Comparison of ENCODE assay signal across 25 cellular contexts in genomic region chr17:19440421-19440820, GRCh38. TPM values are rescaled to one million over a fixed set of nuclear protein-coding genes. Genes with fewer than 3 reads are reported as not detected.
DNase-seq lines count a peak whose midpoint lies in the region; ATAC-seq, FAIRE-seq and TF ChIP-seq lines count a peak whose summit lies in the region.
"Had no signal": no experiment of that assay in that cellular context is flagged by ENCODE, and none has a peak within 500 bp of the region (broad histone marks: within the 10 kb centered on the region; RNA-seq: fewer than 3 reads in every experiment).

No MANE protein-coding gene starts in this region.

- intact Hi-C loops in activated CD4-positive, alpha-beta T cell treated with anti-CD3 and anti-CD28 coated beads, Interleukin-2, amount 10 ng/mL, durations not matched to agents 24 days and 14 days (cut with micrococcal nuclease) = no loop called here
- intact Hi-C loops in HepG2 (cut with micrococcal nuclease; ENCODE audit: unreplicated experiment) (no loop called here), right lobe of liver (cut with DNase I) (no loop called here)

- H3K4me2 ChIP-seq in HepG2 (ENCODE audit: low read depth, low read length) = no peak overlapping the region

- WGBS in HepG2 (ENCODE audit: low lambda C conversion rate) = 7% methylated on average over 1 of the region's 1 CpG
- 83% methylated on average over 1 of the region's 1 CpG for WGBS in right lobe of liver (ENCODE audit: insufficient coverage, low coverage, low lambda C conversion rate, missing lambda C conversion rate)

- H3K27me3 ChIP-seq in HepG2 (ENCODE audit: control insufficient read depth in 1 of 2, insufficient read depth in 2 of 2, low read length in 2 of 2) (no peaks in the 10 kb centered on the region; a peak in 1 of 5 replicates), right lobe of liver (no peaks in the 10 kb centered on the region)

- TF ChIP-seq CTCF in HepG2 (CRISPR knock-in tag; IDR thresholded peaks at IDR 0.05) = no peak
- TF ChIP-seq CTCF in right lobe of liver (IDR thresholded peaks at IDR 0.05) = no peak

- H3K27me3 Mint-ChIP-seq in activated CD4-positive, alpha-beta T cell treated with anti-CD3 and anti-CD28 coated beads, Interleukin-2, amount 10 ng/mL, durations not matched to agents 24 days and 14 days = peaks cover 36% of the 10 kb centered on the region

- H3K4me3 ChIP-seq in HepG2 (replicated peaks in 1 of 3; ENCODE audit: insufficient read depth in 1 of 3, low read depth in 2 of 3, low read length in 3 of 3) (no peak overlapping the region), right lobe of liver (no peak overlapping the region)
- H3K4me3 ChIP-seq: GM23248 had no signal

- no peak for TF ChIP-seq RAD21 in HepG2 (CRISPR knock-in tag; IDR thresholded peaks at IDR 0.05)

- no peaks in the 10 kb centered on the region for H4K20me1 ChIP-seq in HepG2 (ENCODE audit: insufficient read depth, low read length)

- H3K9me3 ChIP-seq in HepG2 (ENCODE audit: low read length) (peaks cover 20% of the 10 kb centered on the region), right lobe of liver (no peaks in the 10 kb centered on the region)

- TF ChIP-seq EP300 in HepG2 (IDR thresholded peaks at IDR 0.05; ENCODE audit: low read depth in 2 of 2, low read length in 2 of 2) = no peak
- no peak for TF ChIP-seq EP300 in HepG2 (CRISPR knock-in tag; IDR thresholded peaks at IDR 0.05; ENCODE audit: borderline replicate concordance)

- H3K9me3 Mint-ChIP-seq in activated CD4-positive, alpha-beta T cell treated with anti-CD3 and anti-CD28 coated beads, Interleukin-2, amount 10 ng/mL, durations not matched to agents 24 days and 14 days = peaks cover 13% of the 10 kb centered on the region
- H3K9me3 Mint-ChIP-seq in stimulated activated effector memory CD8-positive, alpha-beta T cell treated with anti-CD3 and anti-CD28 coated beads, Interleukin-12 subunit alpha, Interleukin-12 subunit beta, amount 100 ng/mL, for 72 hours = peaks cover 3% of the 10 kb centered on the region

- no peaks in the 10 kb centered on the region for H3K79me2 ChIP-seq in HepG2 (ENCODE audit: insufficient read depth, low read length)

- CTCF ChIA-PET in HepG2 (lab: Yijun Ruan, JAX; ENCODE audit: low intra/inter-chr PET ratio, low total read pairs) = no interaction called here

- no peak for ATAC-seq in HepG2
- ATAC-seq in right lobe of liver = no peak
- ATAC-seq in stimulated activated effector memory CD8-positive, alpha-beta T cell treated with anti-CD3 and anti-CD28 coated beads, Interleukin-12 subunit alpha, Interleukin-12 subunit beta, amount 100 ng/mL, for 72 hours = peak; percentile 26
- ATAC-seq: Panc1 had no signal

- peaks cover 2% of the 10 kb centered on the region for H3K4me1 Mint-ChIP-seq in activated CD4-positive, alpha-beta T cell treated with anti-CD3 and anti-CD28 coated beads, Interleukin-2, amount 10 ng/mL, durations not matched to agents 24 days and 14 days
- H3K4me1 Mint-ChIP-seq in stimulated activated effector memory CD8-positive, alpha-beta T cell treated with anti-CD3 and anti-CD28 coated beads, Interleukin-12 subunit alpha, Interleukin-12 subunit beta, amount 100 ng/mL, for 72 hours = peaks cover 6% of the 10 kb centered on the region

- peaks cover 2% of the 10 kb centered on the region for H3K36me3 Mint-ChIP-seq in activated CD4-positive, alpha-beta T cell treated with anti-CD3 and anti-CD28 coated beads, Interleukin-2, amount 10 ng/mL, durations not matched to agents 24 days and 14 days (ENCODE audit: low read depth)
- H3K36me3 Mint-ChIP-seq in stimulated activated effector memory CD8-positive, alpha-beta T cell treated with anti-CD3 and anti-CD28 coated beads, Interleukin-12 subunit alpha, Interleukin-12 subunit beta, amount 100 ng/mL, for 72 hours = no peaks in the 10 kb centered on the region

- TF ChIP-seq POLR2A in HepG2 (IDR thresholded peaks at IDR 0.05; ENCODE audit: insufficient read depth in 1 of 2, low read depth in 2 of 2, low read length in 2 of 2) (no peak), right lobe of liver (IDR thresholded peaks at IDR 0.05) (no peak), GM12892 (IDR thresholded peaks at IDR 0.05; ENCODE audit: low read depth, low read length) (no peak)

- H3K36me3 ChIP-seq in HepG2 (replicated peaks in 1 of 2; ENCODE audit: control insufficient read depth in 1 of 2, insufficient read depth in 2 of 2, low read length in 2 of 2) = no peaks in the 10 kb centered on the region
- no peaks in the 10 kb centered on the region for H3K36me3 ChIP-seq in right lobe of liver

- H3K27ac Mint-ChIP-seq in activated CD4-positive, alpha-beta T cell treated with anti-CD3 and anti-CD28 coated beads, Interleukin-2, amount 10 ng/mL, durations not matched to agents 24 days and 14 days = no peak overlapping the region
- H3K27ac Mint-ChIP-seq in stimulated activated effector memory CD8-positive, alpha-beta T cell treated with anti-CD3 and anti-CD28 coated beads, Interleukin-12 subunit alpha, Interleukin-12 subunit beta, amount 100 ng/mL, for 72 hours = no peak overlapping the region

- no peak overlapping the region for H2AFZ ChIP-seq in HepG2 (ENCODE audit: low read length)
- H2AFZ ChIP-seq: GM23248 had no signal

- H3K4me1 ChIP-seq in HepG2 (ENCODE audit: insufficient read depth, low read length) (peaks cover 7% of the 10 kb centered on the region; the same call in 1 of the 2 replicates), right lobe of liver (no peaks in the 10 kb centered on the region)

- FAIRE-seq in HepG2 (lab: Jason Lieb, UNC) (no peak), GM12892 (lab: Jason Lieb, UNC) (peak; percentile 77)
- FAIRE-seq: GM18507 had no signal

- no TSS peak for BruUV-seq in HepG2 (replicated peaks; lab: Mats Ljungman, UMichigan)

- POLR2A ChIA-PET in HepG2 (lab: Yijun Ruan, JAX) = no interaction called here

- H3K9ac ChIP-seq in HepG2 (ENCODE audit: insufficient read depth, low read depth, low read length) = no peak overlapping the region
- H3K9ac ChIP-seq: GM23248 had no signal

- no peak overlapping the region for H3K4me3 Mint-ChIP-seq in activated CD4-positive, alpha-beta T cell treated with anti-CD3 and anti-CD28 coated beads, Interleukin-2, amount 10 ng/mL, durations not matched to agents 24 days and 14 days
- no peak overlapping the region for H3K4me3 Mint-ChIP-seq in stimulated activated effector memory CD8-positive, alpha-beta T cell treated with anti-CD3 and anti-CD28 coated beads, Interleukin-12 subunit alpha, Interleukin-12 subunit beta, amount 100 ng/mL, for 72 hours

- peak; percentile 11 to 16 for DNase-seq in activated CD4-positive, alpha-beta T cell treated with anti-CD3 and anti-CD28 coated beads, Interleukin-2, amount 50 U/mL, for 48 hours
- no peak for DNase-seq in activated CD4-positive, alpha-beta T cell treated with anti-CD3 and anti-CD28 coated beads, Interleukin-2, amount 10 ng/mL, durations not matched to agents 24 days and 14 days
- DNase-seq in HepG2 (ENCODE audit: low spot score) (no peak), right lobe of liver (no peak), GM12892 (ENCODE audit: insufficient read length) (no peak), T-helper 9 cell (no peak)
- no peak for DNase-seq in stimulated activated effector memory CD8-positive, alpha-beta T cell treated with anti-CD3 and anti-CD28 coated beads, Interleukin-12 subunit alpha, Interleukin-12 subunit beta, amount 100 ng/mL, for 72 hours (ENCODE audit: low spot score in 2 of 2)
- DNase-seq: Calu3, DMS79 treated with DMSO at 0.1 percent for 48 hours, GF-D8, GM23248, H7, NCI-H1092, NCI-H1417 treated with DMSO at 0.1 percent for 48 hours, NCI-H1694 treated with DMSO at 0.1 percent for 48 hours, NCI-H2081, NCI-H2227 treated with DMSO at 0.1 percent for 48 hours, NCI-H526 treated with DMSO at 0.1 percent for 48 hours, SHP77 had no signal

- in situ Hi-C loops in HepG2 (cut with HindIII; ENCODE audit: extremely low pct_ligation_motif_present, low pct_unique_long_range_greater_than_20kb) = no loop called here

- H3K27ac ChIP-seq in HepG2 (ENCODE audit: extremely low read length, insufficient read depth, low read length) (no peak overlapping the region), right lobe of liver (no peak overlapping the region)
- H3K27ac ChIP-seq: GM23248, HL-60, RWPE1 had no signal

RNA-seq across cellular contexts. Expression of gene RNF112, which starts 29.4 kb away (rescaled TPM):
- total RNA-seq in activated CD4-positive, alpha-beta T cell treated with anti-CD3 and anti-CD28 coated beads, Interleukin-2, amount 10 ng/mL, durations not matched to agents 24 days and 14 days = 0.40 TPM in 1 of 2 replicates, not detected in the other
- total RNA-seq in HepG2 (2016; rRNA removed; fragmentation: Illumina TruSeq; extraction: Trizol) = not detected in 2 replicates
- total RNA-seq in HepG2 (2016; cell fraction: cytosol; rRNA removed; fragmentation: Illumina TruSeq; extraction: Trizol; ENCODE audit: low read depth) = not detected in 2 replicates
- total RNA-seq in HepG2 (2016; cell fraction: insoluble cytoplasmic fraction; rRNA removed; fragmentation: Illumina TruSeq; extraction: Trizol) = not detected in 2 replicates
- not detected in 2 replicates for total RNA-seq in HepG2 (2016; cell fraction: membrane; rRNA removed; fragmentation: Illumina TruSeq; extraction: Trizol)
- total RNA-seq in HepG2 (2016; cell fraction: nucleus; rRNA removed; fragmentation: Illumina TruSeq; extraction: Trizol) = not detected in 2 replicates
- polyA plus RNA-seq in HepG2 (2011; rRNA removed) = 0.01 and 0.05 TPM in 2 replicates
- polyA plus RNA-seq in HepG2 (2011; cell fraction: cytosol; rRNA removed) = 0.01 TPM in 1 of 2 replicates, not detected in the other
- 0.73 and 0.85 TPM in 2 replicates for polyA plus RNA-seq in HepG2 (2011; cell fraction: nucleus; rRNA removed)
- polyA plus RNA-seq in HepG2 (2012) = 0.27 and 0.52 TPM in 2 replicates
- polyA plus RNA-seq in HepG2 (2016; cell fraction: cytosol; fragmentation: Illumina TruSeq; extraction: Trizol; ENCODE audit: low read depth) = not detected in 2 replicates
- polyA plus RNA-seq in HepG2 (2016; cell fraction: insoluble cytoplasmic fraction; fragmentation: Illumina TruSeq; extraction: Trizol; ENCODE audit: low read depth) = not detected in 2 replicates
- not detected in 2 replicates for polyA plus RNA-seq in HepG2 (2016; cell fraction: membrane; fragmentation: Illumina TruSeq; extraction: Trizol; ENCODE audit: low read depth)
- polyA plus RNA-seq in HepG2 (2016; cell fraction: nucleus; fragmentation: Illumina TruSeq; extraction: Trizol; ENCODE audit: insufficient read depth, low read depth) = not detected in 2 replicates
- polyA minus RNA-seq in HepG2 (2011; rRNA and poly(A)+ RNA removed; ENCODE audit: low replicate concordance) = 0.14 TPM in 1 of 2 replicates, not detected in the other
- not detected in 2 replicates for polyA minus RNA-seq in HepG2 (2011; cell fraction: cytosol; rRNA and poly(A)+ RNA removed)
- 0.13 TPM in 1 of 2 replicates, not detected in the other for polyA minus RNA-seq in HepG2 (2011; cell fraction: nucleus; rRNA and poly(A)+ RNA removed)
- under 1 TPM; 0.12 to 0.86 (median 0.54) TPM for total RNA-seq in right lobe of liver
- polyA plus RNA-seq in GM12892 (2012; ENCODE audit: missing spikeins) = 0.13 TPM
- total RNA-seq: A172 had no signal

RNA-seq across cellular contexts. Expression of gene MFAP4, which starts 53.4 kb away (rescaled TPM):
- total RNA-seq in activated CD4-positive, alpha-beta T cell treated with anti-CD3 and anti-CD28 coated beads, Interleukin-2, amount 10 ng/mL, durations not matched to agents 24 days and 14 days = not detected in 2 replicates
- not detected in 2 replicates for total RNA-seq in HepG2 (2016; rRNA removed; fragmentation: Illumina TruSeq; extraction: Trizol)
- not detected in 2 replicates for total RNA-seq in HepG2 (2016; cell fraction: cytosol; rRNA removed; fragmentation: Illumina TruSeq; extraction: Trizol; ENCODE audit: low read depth)
- 0.13 TPM in 1 of 2 replicates, not detected in the other for total RNA-seq in HepG2 (2016; cell fraction: insoluble cytoplasmic fraction; rRNA removed; fragmentation: Illumina TruSeq; extraction: Trizol)
- not detected in 2 replicates for total RNA-seq in HepG2 (2016; cell fraction: membrane; rRNA removed; fragmentation: Illumina TruSeq; extraction: Trizol)
- total RNA-seq in HepG2 (2016; cell fraction: nucleus; rRNA removed; fragmentation: Illumina TruSeq; extraction: Trizol) = not detected in 2 replicates
- 0.08 and 0.59 TPM in 2 replicates for polyA plus RNA-seq in HepG2 (2011; rRNA removed)
- 0.16 and 0.23 TPM in 2 replicates for polyA plus RNA-seq in HepG2 (2011; cell fraction: cytosol; rRNA removed)
- polyA plus RNA-seq in HepG2 (2011; cell fraction: nucleus; rRNA removed) = 0.23 and 0.88 TPM in 2 replicates
- 0.27 and 0.75 TPM in 2 replicates for polyA plus RNA-seq in HepG2 (2012)
- polyA plus RNA-seq in HepG2 (2016; cell fraction: cytosol; fragmentation: Illumina TruSeq; extraction: Trizol; ENCODE audit: low read depth) = not detected in 2 replicates
- not detected in 2 replicates for polyA plus RNA-seq in HepG2 (2016; cell fraction: insoluble cytoplasmic fraction; fragmentation: Illumina TruSeq; extraction: Trizol; ENCODE audit: low read depth)
- not detected in 2 replicates for polyA plus RNA-seq in HepG2 (2016; cell fraction: membrane; fragmentation: Illumina TruSeq; extraction: Trizol; ENCODE audit: low read depth)
- polyA plus RNA-seq in HepG2 (2016; cell fraction: nucleus; fragmentation: Illumina TruSeq; extraction: Trizol; ENCODE audit: insufficient read depth, low read depth) = not detected in 2 replicates
- 0.12 TPM in 1 of 2 replicates, not detected in the other for polyA minus RNA-seq in HepG2 (2011; rRNA and poly(A)+ RNA removed; ENCODE audit: low replicate concordance)
- 0.69 TPM in 1 of 2 replicates, not detected in the other for polyA minus RNA-seq in HepG2 (2011; cell fraction: cytosol; rRNA and poly(A)+ RNA removed)
- not detected in 2 replicates for polyA minus RNA-seq in HepG2 (2011; cell fraction: nucleus; rRNA and poly(A)+ RNA removed)
- total RNA-seq in right lobe of liver = 10 to 100 TPM in 2 of 6 experiments, 1 to 10 TPM in 4; 2.3 to 12.0 (median 6.5) TPM
- polyA plus RNA-seq in GM12892 (2012; ENCODE audit: missing spikeins) = not detected
- total RNA-seq: A172, Calu3, NCI-H460 had no signal

Comparison
In these comparisons a context has a peak if more than half of its experiments do, and no peak if none do; other contexts are left out.
1. DNase-seq: peak in activated CD4-positive, alpha-beta T cell treated with anti-CD3 and anti-CD28 coated beads, Interleukin-2, amount 50 U/mL, for 48 hours (2 of 2); none in activated CD4-positive, alpha-beta T cell treated with anti-CD3 and anti-CD28 coated beads, Interleukin-2, amount 10 ng/mL, durations not matched to agents 24 days and 14 days (single experiment), HepG2 (single experiment), right lobe of liver (0 of 3), GM12892 (single experiment), stimulated activated effector memory CD8-positive, alpha-beta T cell treated with anti-CD3 and anti-CD28 coated beads, Interleukin-12 subunit alpha, Interleukin-12 subunit beta, amount 100 ng/mL, for 72 hours (0 of 2) and T-helper 9 cell (single experiment).